ENCODE assay signal across 25 cellular contexts in genomic region chr3:100185847-100186246, GRCh38.
DNase-seq lines count a peak whose midpoint lies in the region; ATAC-seq and TF ChIP-seq lines count a peak whose summit lies in the region.
"Had no signal": no experiment of that assay in that cellular context is flagged by ENCODE, and none has a peak within 500 bp of the region (broad histone marks: within the 10 kb centered on the region; RNA-seq: fewer than 3 reads in every experiment).

No MANE protein-coding gene starts in this region.

- no peak overlapping the region for H4K91ac ChIP-seq in IMR-90 (ENCODE audit: insufficient read depth, low read depth, low read length)

- peaks cover 4 to 9% of the 10 kb centered on the region in 2 donors for H3K27me3 Mint-ChIP-seq in T-cell

- intact Hi-C loops in IMR-90 (cut with micrococcal nuclease) = no loop called here

- peaks cover 10% of the 10 kb centered on the region for H3K36me3 Mint-ChIP-seq in T-cell
- H3K36me3 Mint-ChIP-seq: CD14-positive monocyte had no signal

- H3K4me1 Mint-ChIP-seq in T-cell = no peaks in the 10 kb centered on the region
- H3K4me1 Mint-ChIP-seq: activated B cell treated with CpG ODN at 0.5 μM for 24 hours, CD14-positive monocyte had no signal

- ATAC-seq in IMR-90 (ENCODE audit: low read depth) = no peak
- ATAC-seq in T-cell (replicated peaks in 1 of 4) = no peak
- ATAC-seq: body of pancreas; left colon; natural killer cell treated with Interleukin-12 subunit alpha and Interleukin-12 subunit beta and Interleukin-15 and Interleukin-18, amount 100 ng/mL, for 72 hours; Panc1 had no signal

- peak overlapping the region; percentile 11; the same call in 1 of the 2 replicates for H2BK120ac ChIP-seq in IMR-90 (ENCODE audit: low read depth, low read length)

- H3K18ac ChIP-seq in IMR-90 (ENCODE audit: low read depth, low read length) = peak overlapping the region; percentile 16; the same call in 1 of the 2 replicates

- no TSS peak for BruUV-seq in IMR-90 (replicated peaks; lab: Mats Ljungman, UMichigan)

- H3K36me3 ChIP-seq in IMR-90 (ENCODE audit: control insufficient read depth, insufficient read depth, low read length) (no peaks in the 10 kb centered on the region), smooth muscle cell (ENCODE audit: low read depth) (no peaks in the 10 kb centered on the region)
- H3K36me3 ChIP-seq: sigmoid colon had no signal

- in situ Hi-C loops in IMR-90 (cut with MboI; ENCODE audit: low sequenced_read_pairs) = no loop called here

- dilution Hi-C loops in IMR-90 (cut with HindIII; ENCODE audit: low sequenced_read_pairs, unreplicated experiment) = no loop called here

- no peaks in the 10 kb centered on the region for H3K79me1 ChIP-seq in IMR-90 (ENCODE audit: low read depth in 1 of 2, low read length in 2 of 2)

- no peak overlapping the region for H3K4me3 ChIP-seq in IMR-90 (ENCODE audit: insufficient read depth, low read depth, low read length)
- H3K4me3 ChIP-seq in fibroblast of mammary gland (ENCODE audit: control insufficient read depth, low read depth, low read length) = no peak overlapping the region
- H3K4me3 ChIP-seq in smooth muscle cell = no peak overlapping the region
- H3K4me3 ChIP-seq: body of pancreas, sigmoid colon had no signal

- H3K9me1 ChIP-seq in IMR-90 (ENCODE audit: insufficient read depth, low read length) = no peaks in the 10 kb centered on the region

- H3K9me3 Mint-ChIP-seq in T-cell = peaks cover 0 to 2% (median 0%) of the 10 kb centered on the region in 3 donors
- H3K9me3 Mint-ChIP-seq: natural killer cell treated with Interleukin-12 subunit alpha and Interleukin-12 subunit beta and Interleukin-15 and Interleukin-18, amount 100 ng/mL, for 72 hours had no signal

- POLR2A ChIA-PET in IMR-90 (lab: Charles Lee; ENCODE audit: unreplicated experiment) = interaction anchor here (0.6 kb wide), 2 partner anchors 111 to 290 kb away, joined by 4 read pairs; no protein-coding TSS in a partner anchor
- POLR2A ChIA-PET in T-cell (lab: Charles Lee) = interaction anchor here in 1 of 2 donors (0.6 kb wide), 1 partner anchor 32 kb away, joined by 5 read pairs; no protein-coding TSS in a partner anchor

- DNase-seq in SIG-M5 treated with dmso at 0.1 percent for 504 hours (lab: John Stamatoyannopoulos, UW; ENCODE audit: unreplicated experiment) (peak; percentile 10), SIG-M5 (lab: John Stamatoyannopoulos, UW) (no peak), IMR-90 (no peak), fibroblast of mammary gland (ENCODE audit: low read depth) (peak; percentile 12), smooth muscle cell (lab: John Stamatoyannopoulos, UW; ENCODE audit: unreplicated experiment) (no peak), NK-92 (lab: John Stamatoyannopoulos, UW; ENCODE audit: unreplicated experiment) (no peak), T-cell (no peak), occipital lobe (lab: John Stamatoyannopoulos, UW) (no peak)
- DNase-seq: activated B cell treated with CpG ODN at 0.5 μM for 24 hours; activated CD4-positive, alpha-beta T cell treated with anti-CD3 and anti-CD28 coated beads, Interleukin-2, amount 50 U/mL, for 4 hours; activated effector memory CD4-positive, alpha-beta T cell treated with anti-CD3 and anti-CD28 coated beads, Interleukin-2, amount 50 U/mL, for 16 hours; body of pancreas; GDM1; left colon; NCI-H1092; NCI-H2029; NCI-H446; NK-92 treated with Interleukin-12 subunit alpha and Interleukin-12 subunit beta, amount 100 ng/mL, for 24 hours; sigmoid colon; substantia nigra; T-helper 9 cell had no signal

- WGBS in IMR-90 (ENCODE audit: extremely low coverage in 2 of 2, insufficient read length in 1 of 2), 2 experiments = 33% methylated on average over 1 of the region's 5 CpGs; no CpG with 5 or more reads in 1 of the 2 experiments
- 80% methylated on average over 5 of the region's 5 CpGs for WGBS in smooth muscle cell (ENCODE audit: low lambda C conversion rate)

- H3K14ac ChIP-seq in IMR-90 (replicated peaks; ENCODE audit: low read depth, low read length) = no peak overlapping the region

- peaks cover 3% of the 10 kb centered on the region for H3F3A ChIP-seq in smooth muscle cell (ENCODE audit: low read depth)

- H3K4me1 ChIP-seq in IMR-90 (ENCODE audit: control insufficient read depth, insufficient read depth, low read length) (peaks cover 4% of the 10 kb centered on the region), smooth muscle cell (ENCODE audit: low read depth) (no peaks in the 10 kb centered on the region)
- H3K4me1 ChIP-seq: body of pancreas, parathyroid adenoma, sigmoid colon had no signal

- no peak for TF ChIP-seq POLR2A in IMR-90 (IDR thresholded peaks at IDR 0.05; ENCODE audit: low read depth, low read length)

- no peak overlapping the region for H2AK5ac ChIP-seq in IMR-90 (ENCODE audit: low read depth, low read length)

- no peak overlapping the region for H3K4ac ChIP-seq in IMR-90 (ENCODE audit: low read depth, low read length)

- H2BK20ac ChIP-seq in IMR-90 (ENCODE audit: low read depth, low read length) = no peak overlapping the region

- CTCF ChIA-PET in IMR-90 (lab: Yijun Ruan, JAX) = interaction anchor here (0.8 to 0.9 kb wide), 2 partner anchors 17 to 18 kb away, joined by 3 read pairs; no protein-coding TSS in a partner anchor
- CTCF ChIA-PET in T-cell (lab: Charles Lee) = interaction anchor here (0.6 to 0.7 kb wide), 3 partner anchors 21 to 246 kb away, joined by 3 to 5 read pairs (median 4); no protein-coding TSS in a partner anchor

- H2BK5ac ChIP-seq in IMR-90 (ENCODE audit: low read depth, low read length, poor library complexity, severe bottlenecking) = no peak overlapping the region

- H2AFZ ChIP-seq in IMR-90 (replicated peaks; ENCODE audit: low read length, poor library complexity) (no peak overlapping the region), smooth muscle cell (ENCODE audit: low read depth) (no peak overlapping the region)
- H2AFZ ChIP-seq: parathyroid adenoma had no signal

- no peak overlapping the region for H3K56ac ChIP-seq in IMR-90 (ENCODE audit: extremely low read depth, insufficient read depth, low read length)

- no peaks in the 10 kb centered on the region; the same call in 1 of the 2 replicates for H3K27me3 ChIP-seq in IMR-90 (ENCODE audit: control insufficient read depth, insufficient read depth, low read length)
- no peaks in the 10 kb centered on the region for H3K27me3 ChIP-seq in smooth muscle cell (ENCODE audit: low read depth)
- H3K27me3 ChIP-seq: body of pancreas, sigmoid colon had no signal

- H2BK15ac ChIP-seq in IMR-90 (ENCODE audit: low read depth, low read length) = no peak overlapping the region

- no peak overlapping the region for H3K9ac ChIP-seq in IMR-90 (ENCODE audit: low read depth, low read length)
- H3K9ac ChIP-seq in smooth muscle cell (ENCODE audit: low read depth) = no peak overlapping the region
- H3K9ac ChIP-seq: parathyroid adenoma had no signal

- H4K5ac ChIP-seq in IMR-90 (ENCODE audit: low read depth, low read length) = peak overlapping the region; percentile 57; the same call in 1 of the 2 replicates

- H3K79me2 ChIP-seq in smooth muscle cell (ENCODE audit: low read depth) = no peaks in the 10 kb centered on the region
- H3K79me2 ChIP-seq: parathyroid adenoma had no signal

- TF ChIP-seq RAD21 in IMR-90 (IDR thresholded peaks at IDR 0.05; ENCODE audit: low read length) = no peak

- H4K8ac ChIP-seq in IMR-90 (ENCODE audit: low read depth in 2 of 2, low read length in 2 of 2) = no peak overlapping the region

- no peak overlapping the region for H3K27ac Mint-ChIP-seq in T-cell
- H3K27ac Mint-ChIP-seq: activated B cell treated with CpG ODN at 0.5 μM for 24 hours; CD14-positive monocyte; natural killer cell treated with Interleukin-12 subunit alpha and Interleukin-12 subunit beta and Interleukin-15 and Interleukin-18, amount 100 ng/mL, for 72 hours had no signal

- no peak overlapping the region for H2AK9ac ChIP-seq in IMR-90 (replicated peaks; ENCODE audit: low read depth, low read length, poor library complexity)

- H3K4me3 Mint-ChIP-seq in T-cell = no peak overlapping the region
- H3K4me3 Mint-ChIP-seq: activated B cell treated with CpG ODN at 0.5 μM for 24 hours; CD14-positive monocyte; natural killer cell treated with Interleukin-12 subunit alpha and Interleukin-12 subunit beta and Interleukin-15 and Interleukin-18, amount 100 ng/mL, for 72 hours had no signal

- TF ChIP-seq CTCF in IMR-90 (conservative IDR thresholded peaks at IDR 0.05; ENCODE audit: low read depth, low read length) = no peak
- no peak for TF ChIP-seq CTCF in fibroblast of mammary gland (conservative IDR thresholded peaks at IDR 0.05; ENCODE audit: control insufficient read depth, insufficient read depth, low read depth, low read length)
- no peak for TF ChIP-seq CTCF in smooth muscle cell (IDR thresholded peaks at IDR 0.05; ENCODE audit: borderline replicate concordance, insufficient read depth, poor library complexity, severe bottlenecking)

- H4K20me1 ChIP-seq in IMR-90 (ENCODE audit: insufficient read depth, low read length) = no peaks in the 10 kb centered on the region
- no peaks in the 10 kb centered on the region for H4K20me1 ChIP-seq in smooth muscle cell (ENCODE audit: low read depth)

- no peaks in the 10 kb centered on the region for H3K9me3 ChIP-seq in IMR-90 (ENCODE audit: control insufficient read depth, insufficient read depth, low read length)
- H3K9me3 ChIP-seq in smooth muscle cell (replicated peaks; ENCODE audit: low read depth) = no peaks in the 10 kb centered on the region
- H3K9me3 ChIP-seq: body of pancreas, sigmoid colon had no signal

- no peak overlapping the region for H3K23ac ChIP-seq in IMR-90 (ENCODE audit: low read depth, low read length)

- H3K27ac ChIP-seq in IMR-90 (ENCODE audit: insufficient read depth, low read length) (no peak overlapping the region), smooth muscle cell (ENCODE audit: low read depth) (peak overlapping the region; percentile 40)
- H3K27ac ChIP-seq: body of pancreas, parathyroid adenoma, sigmoid colon had no signal

- no peak overlapping the region for H3K4me2 ChIP-seq in IMR-90 (ENCODE audit: low read depth, low read length)
- no peak overlapping the region for H3K4me2 ChIP-seq in smooth muscle cell

TF ChIP-seq in IMR-90, 13 proteins besides CTCF, POLR2A, EP300 and RAD21 (continues in another document):
- TF ChIP-seq CEBPB (IDR thresholded peaks at IDR 0.05; ENCODE audit: low read depth, low read length) = no peak
- TF ChIP-seq MAZ (IDR thresholded peaks at IDR 0.05; ENCODE audit: borderline replicate concordance, low read depth, low read length) = no peak
- no peak for TF ChIP-seq NFE2L2 (IDR thresholded peaks at IDR 0.05; ENCODE audit: low read depth, low read length)
- no peak for TF ChIP-seq FOS (IDR thresholded peaks at IDR 0.05; ENCODE audit: low read depth, low read length)
- no peak for TF ChIP-seq USF2 (IDR thresholded peaks at IDR 0.05; ENCODE audit: low read depth, low read length)
- TF ChIP-seq MXI1 (IDR thresholded peaks at IDR 0.05; ENCODE audit: borderline replicate concordance, low read depth, low read length) = no peak

Comparison
In these comparisons a context has a peak if more than half of its experiments do, and no peak if none do; other contexts are left out.
1. DNase-seq: peak in SIG-M5 treated with dmso at 0.1 percent for 504 hours (single experiment) and fibroblast of mammary gland (single experiment); none in SIG-M5 (single experiment), IMR-90 (single experiment), smooth muscle cell (single experiment), NK-92 (single experiment), T-cell (0 of 34) and occipital lobe (single experiment).